ENCODE assay signal across 1 cellular context in genomic region chrX:77123917-77124316, GRCh38.
A peak's percentile ranks its signal among the peaks of the same experiment; 100 is the strongest.
TF ChIP-seq lines count a peak whose summit lies in the region.
"Not testable (repeated sequence)": the region's sequence is repeated elsewhere in the genome, so short reads cannot be mapped to it uniquely, and the experiment has no call there.

No MANE protein-coding gene starts in this region.

- H3K4me3 ChIP-seq in HEK293 (ENCODE audit: low read depth, low read length): not testable (repeated sequence)

- H3K4me1 ChIP-seq in HEK293 (ENCODE audit: control insufficient read depth, insufficient read depth, low read length): not testable (repeated sequence)

- TF ChIP-seq CTCF in HEK293 (tag by site-specific recombination; IDR thresholded peaks at IDR 0.05): not testable (repeated sequence)

- not testable (repeated sequence) for H3K36me3 ChIP-seq in HEK293 (ENCODE audit: control insufficient read depth in 2 of 2, insufficient read depth in 1 of 2, low read length in 2 of 2)

- H3K9me3 ChIP-seq in HEK293 (ENCODE audit: control insufficient read depth, insufficient read depth, low read depth, low read length): not testable (repeated sequence)

- POLR2A ChIA-PET in HEK293 (lab: Yijun Ruan, JAX): not testable (repeated sequence)

- CTCF ChIA-PET in HEK293 (lab: Yijun Ruan, JAX): not testable (repeated sequence)

- H3K27ac ChIP-seq in HEK293 (ENCODE audit: extremely low read depth, low read depth, low read length): not testable (repeated sequence)

TF ChIP-seq in HEK293, 187 proteins besides CTCF, POLR2A, EP300 and RAD21:
- TF ChIP-seq ZNF146 (tag by site-specific recombination; IDR thresholded peaks at IDR 0.05) (peak; percentile 80), ZNF280D (tag by site-specific recombination; IDR thresholded peaks at IDR 0.05) (peak; percentile 85)
